ENCODE assay signal across 8 cellular contexts in the genomic region with DNA sequence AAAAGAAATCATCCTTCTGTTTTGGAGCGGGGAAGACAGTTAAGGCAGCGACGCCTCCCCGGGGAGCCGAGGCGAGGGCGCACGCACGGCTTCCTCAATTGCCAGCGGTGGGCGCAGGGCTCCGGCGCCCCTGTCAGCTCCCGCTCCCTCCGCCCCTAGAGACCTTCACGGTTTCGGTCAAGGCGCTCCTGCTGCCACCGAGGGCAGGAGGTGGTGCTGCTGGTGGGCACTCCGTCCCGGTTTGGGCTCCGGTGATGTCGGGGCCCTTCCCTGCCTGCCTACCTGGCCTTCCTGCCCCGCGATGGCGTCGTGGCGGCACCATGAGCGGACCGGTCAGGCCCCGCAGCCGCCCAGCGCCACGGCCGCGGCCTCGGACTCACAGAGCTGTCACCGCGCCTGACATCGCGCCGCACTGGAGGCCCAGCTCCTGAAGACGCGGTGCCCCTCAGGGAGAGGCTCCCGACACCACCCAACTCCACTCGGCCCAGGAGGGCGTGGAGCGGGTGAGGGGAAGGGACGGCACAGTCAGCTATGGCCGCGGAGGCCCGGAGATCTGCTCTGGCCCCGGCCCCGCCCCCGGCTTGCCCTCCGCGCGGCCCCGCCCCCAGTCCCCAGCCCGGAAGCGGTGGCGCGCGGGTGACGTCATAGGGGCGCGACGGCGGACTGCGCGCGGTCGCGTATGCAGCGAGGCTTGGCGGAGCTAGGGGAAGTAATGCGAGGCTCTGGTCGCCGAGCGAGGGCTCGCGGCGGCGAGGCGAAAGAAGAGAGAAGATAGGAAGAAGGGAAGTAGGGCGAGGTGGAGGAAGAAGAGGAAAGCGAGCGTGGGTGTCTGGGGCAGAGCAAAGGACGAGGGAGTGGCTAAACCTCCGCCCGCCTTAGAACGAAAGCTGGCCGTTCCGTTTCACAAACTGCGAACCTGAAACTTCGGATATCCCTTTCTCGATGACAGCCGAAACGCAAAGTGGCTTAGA. TPM values are rescaled to one million over a fixed set of nuclear protein-coding genes. Genes with fewer than 3 reads are reported as not detected.
A peak's percentile ranks its signal among the peaks of the same experiment; 100 is the strongest.
DNase-seq lines count a peak whose midpoint lies in the region; ATAC-seq and TF ChIP-seq lines count a peak whose summit lies in the region.

A gene with protein sequence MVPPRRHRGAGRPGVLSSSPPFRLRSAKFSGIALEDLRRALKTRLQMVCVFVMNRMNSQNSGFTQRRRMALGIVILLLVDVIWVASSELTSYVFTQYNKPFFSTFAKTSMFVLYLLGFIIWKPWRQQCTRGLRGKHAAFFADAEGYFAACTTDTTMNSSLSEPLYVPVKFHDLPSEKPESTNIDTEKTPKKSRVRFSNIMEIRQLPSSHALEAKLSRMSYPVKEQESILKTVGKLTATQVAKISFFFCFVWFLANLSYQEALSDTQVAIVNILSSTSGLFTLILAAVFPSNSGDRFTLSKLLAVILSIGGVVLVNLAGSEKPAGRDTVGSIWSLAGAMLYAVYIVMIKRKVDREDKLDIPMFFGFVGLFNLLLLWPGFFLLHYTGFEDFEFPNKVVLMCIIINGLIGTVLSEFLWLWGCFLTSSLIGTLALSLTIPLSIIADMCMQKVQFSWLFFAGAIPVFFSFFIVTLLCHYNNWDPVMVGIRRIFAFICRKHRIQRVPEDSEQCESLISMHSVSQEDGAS (minus strand): TSS at position 555 of the 971 bp plus-strand sequence. CDS start 233 bp downstream, at position 322.

- H3K4me3 ChIP-seq in BJ (ENCODE audit: low read depth, low read length) (peak within 1 kb of the TSS; percentile 97), choroid plexus epithelial cell (ENCODE audit: low read depth, low read length) (peak within 1 kb of the TSS; percentile 93)

- POLR2A ChIA-PET in BJ (lab: Charles Lee) = interaction anchor here (0.8 to 1.7 kb wide), 4 partner anchors 29 to 140 kb away, joined by 3 to 9 read pairs (median 3); a partner anchor contains a TSS

- ATAC-seq in GM19324 (IDR thresholded peaks at IDR 0.05; ENCODE audit: low FRiP score, unreplicated experiment) = peak; percentile 97
- ATAC-seq in HG03460 (IDR thresholded peaks at IDR 0.05; ENCODE audit: unreplicated experiment) = peak; percentile 86

- H3K27me3 ChIP-seq in BJ (ENCODE audit: control insufficient read depth, insufficient read depth, low read length) = no peaks in the 10 kb centered on the region
- H3K27me3 ChIP-seq in layer of hippocampus (ENCODE audit: control insufficient read depth, insufficient read depth, low read length) = no peaks in the 10 kb centered on the region

- TF ChIP-seq CTCF in BJ (IDR thresholded peaks at IDR 0.05; ENCODE audit: insufficient read depth, low read depth, low read length) = no peak
- no peak for TF ChIP-seq CTCF in choroid plexus epithelial cell (conservative IDR thresholded peaks at IDR 0.05; ENCODE audit: low read depth, low read length)

- peak; percentile 35 for DNase-seq in BJ (ENCODE audit: low read depth)
- DNase-seq in NCI-H524 treated with DMSO at 0.1 percent for 48 hours (lab: John Stamatoyannopoulos, UW) = peak; percentile 38
- peak; percentile 90 to 91 for DNase-seq in activated CD4-positive, alpha-beta T cell treated with anti-CD3 and anti-CD28 coated beads for 4 hours
- DNase-seq in choroid plexus epithelial cell (ENCODE audit: low read depth) = peak; percentile 92
- peak; percentile 90 to 95 (median 92) for DNase-seq in stimulated activated CD4-positive, alpha-beta T cell treated with anti-CD3 and anti-CD28 coated beads, Interleukin-1b, Interleukin-23, amount 100 ng/mL, for 24 hours (ENCODE audit: low read depth in 4 of 4, low spot score in 1 of 4)

- H3K27ac ChIP-seq in layer of hippocampus (ENCODE audit: low read depth, low read length) = peak within 1 kb of the TSS; percentile 93

- H3K36me3 ChIP-seq in BJ (ENCODE audit: control insufficient read depth, insufficient read depth, low read length) = no peaks in the 10 kb centered on the region; the same call in 1 of the 2 replicates

- CTCF ChIA-PET in BJ (lab: Yijun Ruan, JAX) = interaction anchor here (0.6 to 1.5 kb wide), 5 partner anchors 13 to 152 kb away, joined by 3 to 6 read pairs (median 3); no protein-coding TSS in a partner anchor

RNA-seq across cellular contexts. Expression of the gene that starts here (rescaled TPM):
- polyA plus RNA-seq in BJ (2011; rRNA removed) = 52.4 and 96.2 TPM in 2 replicates
- 59.2 and 62.1 TPM in 2 replicates for polyA minus RNA-seq in BJ (2011; rRNA and poly(A)+ RNA removed)

Comparison
In these comparisons a context has a peak if more than half of its experiments do, and no peak if none do; other contexts are left out.
1. Peak in every context shown above with its lines: DNase-seq, ATAC-seq, H3K4me3 ChIP-seq and H3K27ac ChIP-seq.
2. DNase-seq: peak in every context shown above with its lines; median percentile 92 in choroid plexus epithelial cell; 92 in stimulated activated CD4-positive, alpha-beta T cell treated with anti-CD3 and anti-CD28 coated beads, Interleukin-1b, Interleukin-23, amount 100 ng/mL, for 24 hours; 90 in activated CD4-positive, alpha-beta T cell treated with anti-CD3 and anti-CD28 coated beads for 4 hours; 38 in NCI-H524 treated with DMSO at 0.1 percent for 48 hours; 35 in BJ.